In the genomic region with DNA sequence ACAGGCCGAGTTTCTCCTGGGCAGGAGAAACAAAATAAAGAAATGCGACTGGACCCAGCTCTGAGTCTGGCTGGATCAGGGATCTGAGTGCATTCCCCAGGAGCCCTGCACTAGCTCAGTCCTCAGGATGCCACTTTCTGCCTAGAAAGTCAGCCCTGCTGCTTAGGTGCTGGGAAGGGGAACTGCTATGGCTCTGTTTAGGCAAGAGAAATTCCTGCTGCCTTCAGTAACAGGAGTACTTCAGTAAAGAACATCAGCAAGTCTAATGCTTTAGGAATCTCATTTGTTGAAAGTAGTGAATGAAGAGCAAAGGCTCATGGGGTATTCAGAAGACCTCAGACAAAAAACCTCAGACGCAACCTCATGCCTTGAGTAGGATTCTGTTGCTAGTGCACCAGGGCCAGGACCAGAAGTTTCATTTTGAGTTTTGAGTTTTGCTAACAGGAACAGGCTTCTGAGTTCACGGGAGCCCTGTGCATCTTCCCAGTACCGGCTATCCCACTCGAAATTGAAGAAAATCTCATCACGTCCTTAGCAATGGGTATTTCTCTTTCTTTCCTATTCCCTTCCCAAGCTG, we compare ENCODE assay signal across 33 cellular contexts.
DNase-seq lines count a peak whose midpoint lies in the region; ATAC-seq, FAIRE-seq and TF ChIP-seq lines count a peak whose summit lies in the region.
"Had no signal": no experiment of that assay in that cellular context is flagged by ENCODE, and none has a peak within 500 bp of the region (broad histone marks: within the 10 kb centered on the region; RNA-seq: fewer than 3 reads in every experiment).

No MANE protein-coding gene starts in this region.

- H3K9me3 ChIP-seq in H9 (ENCODE audit: control insufficient read depth, low read depth, low read length): no peaks in the 10 kb centered on the region
- no peaks in the 10 kb centered on the region; the same call in 2 of the 3 replicates for H3K9me3 ChIP-seq in GM12878 (replicated peaks; ENCODE audit: control insufficient read depth, insufficient read depth, low read length)
- H3K9me3 ChIP-seq in parathyroid adenoma (ENCODE audit: control insufficient read depth, low read length): no peaks in the 10 kb centered on the region
- H3K9me3 ChIP-seq: colonic mucosa, HAP-1, SK-N-SH, testis had no signal

- no peak overlapping the region for H3K56ac ChIP-seq in H9 (ENCODE audit: insufficient read length, low read depth, low read length)

- no peak overlapping the region for H3K18ac ChIP-seq in H9 (ENCODE audit: insufficient read length, low read depth, low read length)

- H3K36me3 Mint-ChIP-seq in H9 (ENCODE audit: insufficient read depth in 1 of 3, low read depth in 3 of 3) (peaks cover 0 to 2% (median 0%) of the 10 kb centered on the region in 3 experiments; a peak in 1 of 7 replicates), T-cell (no peaks in the 10 kb centered on the region)
- H3K36me3 Mint-ChIP-seq: activated naive CD4-positive, alpha-beta T cell treated with anti-CD3 and anti-CD28 coated beads, Interleukin-2, amount 50 U/mL, for 72 hours; mesothelial cell of epicardium; naive thymus-derived CD4-positive, alpha-beta T cell; stimulated activated memory B cell treated with anti-CD40 and anti-IgM and Interleukin-4, amounts not matched to agents 10 μg/mL and 1 μg/mL and 100 μg/mL, for 72 hours had no signal

- H3K27me3 Mint-ChIP-seq in H9 (ENCODE audit: low read depth): no peaks in the 10 kb centered on the region
- H3K27me3 Mint-ChIP-seq in T-cell: peaks cover 0 to 2% of the 10 kb centered on the region in 2 donors
- H3K27me3 Mint-ChIP-seq: stimulated activated memory B cell treated with anti-CD40 and anti-IgM and Interleukin-4, amounts not matched to agents 10 μg/mL and 1 μg/mL and 100 μg/mL, for 72 hours had no signal

- no peak for TF ChIP-seq EP300 in GM12878 (IDR thresholded peaks at IDR 0.05; ENCODE audit: borderline replicate concordance in 1 of 2, control insufficient read depth in 1 of 2, low read depth in 2 of 2, low read length in 2 of 2)

- DNase-seq in AG08396 (ENCODE audit: low spot score): peak; percentile 37
- peak; percentile 5 for DNase-seq in H9
- no peak for DNase-seq in GM12878 (ENCODE audit: low read depth, low spot score)
- no peak for DNase-seq in T-cell
- no peak for DNase-seq in NCI-H774 (lab: John Stamatoyannopoulos, UW)
- no peak for DNase-seq in DMS53 (lab: John Stamatoyannopoulos, UW)
- DNase-seq: activated CD4-positive, alpha-beta memory T cell treated with anti-CD3 and anti-CD28 coated beads, Interleukin-2, amount 10 ng/mL, durations not matched to agents 7 days and 5 days; activated CD4-positive, CD25-positive, alpha-beta regulatory T cell treated with anti-CD3 and anti-CD28 coated beads, Interleukin-2, amount 50 U/mL, for 72 hours; activated effector memory CD4-positive, alpha-beta T cell treated with Interleukin-2 at 50 U/mL for 16 hours; activated T-cell treated with anti-CD3 and anti-CD28 coated beads for 4 hours; CD8-positive, alpha-beta memory T cell; colonic mucosa; DMS 273 treated with DMSO at 0.1 percent for 48 hours; glutamatergic neuron; left ventricle myocardium superior; naive thymus-derived CD4-positive, alpha-beta T cell; NCI-H1436; NCI-H2081; NCI-H524 treated with DMSO at 0.1 percent for 48 hours; occipital lobe; PC-9; SK-N-SH; stimulated activated CD4-positive, alpha-beta T cell treated with anti-CD3 and anti-CD28 coated beads, Interleukin-15, amount 100 ng/mL, for 24 hours; T-helper 17 cell; testis had no signal

- no peak overlapping the region for H4K91ac ChIP-seq in H9 (ENCODE audit: insufficient read length, low read depth, low read length)

- ATAC-seq in GM12878 (no peak), T-cell (replicated peaks in 1 of 4) (no peak)
- ATAC-seq: left ventricle myocardium superior; naive thymus-derived CD4-positive, alpha-beta T cell; T-helper 17 cell had no signal

- no CpG with 5 or more reads among the region's 7 CpGs for WGBS in H9 (ENCODE audit: extremely low coverage, insufficient read length, low lambda C conversion rate)
- 16% methylated on average over 7 of the region's 7 CpGs for WGBS in GM12878 (ENCODE audit: insufficient coverage, insufficient replicate concordance, low lambda C conversion rate, missing lambda C conversion rate)

- H3K4me3 Mint-ChIP-seq in H9 (no peak overlapping the region), T-cell (no peak overlapping the region)
- H3K4me3 Mint-ChIP-seq: activated CD4-positive, alpha-beta memory T cell treated with anti-CD3 and anti-CD28 coated beads, Interleukin-2, amount 10 ng/mL, durations not matched to agents 7 days and 5 days; CD8-positive, alpha-beta memory T cell; mesothelial cell of epicardium; naive thymus-derived CD4-positive, alpha-beta T cell; stimulated activated memory B cell treated with anti-CD40 and anti-IgM and Interleukin-4, amounts not matched to agents 10 μg/mL and 1 μg/mL and 100 μg/mL, for 72 hours; T-helper 17 cell had no signal

- H3K4me1 Mint-ChIP-seq in H9 (peaks cover 3 to 10% of the 10 kb centered on the region in 2 experiments; a peak in 3 of 4 replicates), T-cell (peaks cover 0 to 3% (median 0%) of the 10 kb centered on the region in 3 donors)
- H3K4me1 Mint-ChIP-seq: CD8-positive, alpha-beta memory T cell; mesothelial cell of epicardium; stimulated activated memory B cell treated with anti-CD40 and anti-IgM and Interleukin-4, amounts not matched to agents 10 μg/mL and 1 μg/mL and 100 μg/mL, for 72 hours had no signal

- no peak overlapping the region for H3T11ph ChIP-seq in H9 (ENCODE audit: low read length)

- H2BK12ac ChIP-seq in H9 (ENCODE audit: insufficient read length, low read depth, low read length): no peak overlapping the region

- H3K27me3 ChIP-seq in H9 (ENCODE audit: insufficient read depth, low read length) (no peaks in the 10 kb centered on the region), GM12878 (replicated peaks in 1 of 2; ENCODE audit: control insufficient read depth in 2 of 2, insufficient read depth in 2 of 2, low read length in 1 of 2) (0 out of 4 replicates have a peak, but pooled peaks cover 0 to 1% of the 10 kb centered on the region in 2 experiments), parathyroid adenoma (ENCODE audit: control insufficient read depth, insufficient read depth, low read length) (no peaks in the 10 kb centered on the region)
- H3K27me3 ChIP-seq: colonic mucosa, testis had no signal

- H4K8ac ChIP-seq in H9 (replicated peaks; ENCODE audit: insufficient read length, low read depth, low read length): no peak overlapping the region

- SMC1A ChIA-PET in GM12878 (lab: Charles Lee; ENCODE audit: uncharacterized antibody, unreplicated experiment): interaction anchor here (0.8 kb wide), 1 partner anchor 22 kb away, joined by 3 read pairs; no protein-coding TSS in a partner anchor

- H2BK20ac ChIP-seq in H9 (ENCODE audit: low read depth, low read length, poor library complexity, severe bottlenecking): no peak overlapping the region

- TF ChIP-seq POLR2A in GM12878 (IDR thresholded peaks at IDR 0.05; ENCODE audit: low read depth, low read length): no peak

- H3K4me1 ChIP-seq in H9 (ENCODE audit: insufficient read depth, low read length) (no peaks in the 10 kb centered on the region), GM12878 (ENCODE audit: control insufficient read depth, insufficient read depth, low read length) (peaks cover 18% of the 10 kb centered on the region; the same call in 1 of the 2 replicates), parathyroid adenoma (peaks cover 58% of the 10 kb centered on the region)
- H3K4me1 ChIP-seq: colonic mucosa, HAP-1, testis had no signal

- H2AK5ac ChIP-seq in H9 (ENCODE audit: insufficient read length, low read length): no peak overlapping the region

- no peaks in the 10 kb centered on the region for H3K36me3 ChIP-seq in GM12878 (ENCODE audit: control insufficient read depth in 2 of 2, insufficient read depth in 2 of 2, low read length in 1 of 2)
- no peaks in the 10 kb centered on the region for H3K36me3 ChIP-seq in parathyroid adenoma (ENCODE audit: control insufficient read depth, insufficient read depth, low read length)
- H3K36me3 ChIP-seq: colonic mucosa, HAP-1 had no signal

- H3K4me3 ChIP-seq in GM12878: no peak overlapping the region
- no peak overlapping the region for H3K4me3 ChIP-seq in parathyroid adenoma (ENCODE audit: low read depth, low read length)
- H3K4me3 ChIP-seq: colonic mucosa, HAP-1, PC-9, testis had no signal

- FAIRE-seq in GM12878 (lab: Jason Lieb, UNC): peak; percentile 35
- FAIRE-seq: bronchial epithelial cell, islet of Langerhans, TTC549 had no signal

- CTCF ChIA-PET in GM12878 (lab: Yijun Ruan, JAX) (interaction anchor here (1.4 kb wide), 1 partner anchor 13 kb away, joined by 3 read pairs; no protein-coding TSS in a partner anchor), T-cell (lab: Charles Lee) (no interaction called here)

- no peaks in the 10 kb centered on the region for H3K79me2 ChIP-seq in H9 (ENCODE audit: insufficient read depth, low read length)
- H3K79me2 ChIP-seq in GM12878 (ENCODE audit: control insufficient read depth, insufficient read depth, low read length): no peaks in the 10 kb centered on the region
- H3K79me2 ChIP-seq in parathyroid adenoma: no peaks in the 10 kb centered on the region

- no peak overlapping the region for H2BK15ac ChIP-seq in H9 (ENCODE audit: low read depth, low read length)

- H4K20me1 ChIP-seq in H9 (ENCODE audit: control insufficient read depth, insufficient read depth, insufficient read length) (no peaks in the 10 kb centered on the region), GM12878 (ENCODE audit: control insufficient read depth, insufficient read depth) (no peaks in the 10 kb centered on the region)

- H2BK5ac ChIP-seq in H9 (ENCODE audit: insufficient read length, low read length): no peak overlapping the region

- H4K5ac ChIP-seq in H9 (ENCODE audit: insufficient read length, low read depth, low read length): no peak overlapping the region

- H3K27ac ChIP-seq in H9 (ENCODE audit: insufficient read length, low read depth, low read length) (no peak overlapping the region), GM12878 (ENCODE audit: control insufficient read depth, insufficient read depth) (no peak overlapping the region), parathyroid adenoma (peak overlapping the region; percentile 71)
- H3K27ac ChIP-seq: colonic mucosa, PC-9, testis had no signal

- H3K23me2 ChIP-seq in H9 (ENCODE audit: insufficient read length, low read depth, low read length, poor library complexity, severe bottlenecking): no peaks in the 10 kb centered on the region

- no peak for TF ChIP-seq RAD21 in GM12878 (IDR thresholded peaks at IDR 0.05; ENCODE audit: insufficient read depth, low read depth, low read length)

- H3K14ac ChIP-seq in H9 (ENCODE audit: insufficient read depth, low read length): no peak overlapping the region

- H3K4me2 ChIP-seq in H9 (ENCODE audit: insufficient read depth, insufficient read length, low read length) (no peak overlapping the region), GM12878 (ENCODE audit: control insufficient read depth, insufficient read depth) (no peak overlapping the region), parathyroid adenoma (ENCODE audit: low read length) (no peak overlapping the region)
- H3K4me2 ChIP-seq: PC-9, SK-N-SH had no signal

- in situ Hi-C loops in GM12878 (cut with MboI): loop anchor here (25.0 kb wide), 1 partner anchor 621 kb away; a partner anchor contains a TSS

- RAD21 ChIA-PET in GM12878 (lab: Charles Lee; ENCODE audit: unreplicated experiment): no interaction called here

- no peak overlapping the region for H2AFZ ChIP-seq in H9 (ENCODE audit: low read length)
- H2AFZ ChIP-seq in GM12878 (ENCODE audit: control insufficient read depth, low read depth, low read length): no peak overlapping the region
- H2AFZ ChIP-seq in parathyroid adenoma: no peak overlapping the region
- H2AFZ ChIP-seq: PC-9 had no signal

- BruUV-seq in GM12878 (replicated peaks; lab: Mats Ljungman, UMichigan): no TSS peak

- H3K4ac ChIP-seq in H9 (ENCODE audit: low read depth, low read length): no peak overlapping the region

- no peak overlapping the region for H3K27ac Mint-ChIP-seq in H9
- no peak overlapping the region for H3K27ac Mint-ChIP-seq in T-cell
- H3K27ac Mint-ChIP-seq: activated CD4-positive, alpha-beta memory T cell treated with anti-CD3 and anti-CD28 coated beads, Interleukin-2, amount 10 ng/mL, durations not matched to agents 7 days and 5 days; activated naive CD4-positive, alpha-beta T cell treated with anti-CD3 and anti-CD28 coated beads, Interleukin-2, amount 50 U/mL, for 72 hours; CD8-positive, alpha-beta memory T cell; mesothelial cell of epicardium; naive thymus-derived CD4-positive, alpha-beta T cell; stimulated activated memory B cell treated with anti-CD40 and anti-IgM and Interleukin-4, amounts not matched to agents 10 μg/mL and 1 μg/mL and 100 μg/mL, for 72 hours had no signal

- H2BK120ac ChIP-seq in H9 (ENCODE audit: low read depth, low read length, poor library complexity, severe bottlenecking): no peak overlapping the region

- intact Hi-C loops in GM12878 (cut with micrococcal nuclease; ENCODE audit: unreplicated experiment): no loop called here

- H3K23ac ChIP-seq in H9 (ENCODE audit: insufficient read length, low read depth, low read length): no peak overlapping the region

- H3K79me1 ChIP-seq in H9 (ENCODE audit: insufficient read depth, low read depth, low read length, poor library complexity, severe bottlenecking): no peaks in the 10 kb centered on the region

- TF ChIP-seq CTCF in H9 (conservative IDR thresholded peaks at IDR 0.05) (no peak), GM12878 (IDR thresholded peaks at IDR 0.05 in 2 of 3, conservative IDR thresholded peaks at IDR 0.05 in 1 of 3; ENCODE audit: control insufficient read depth in 2 of 3, extremely low read depth in 1 of 3, insufficient read depth in 1 of 3, low read depth in 3 of 3, low read length in 3 of 3) (no peak), parathyroid adenoma (IDR thresholded peaks at IDR 0.05) (no peak)

- H3K9me3 Mint-ChIP-seq in H9 (no peaks in the 10 kb centered on the region), T-cell (no peaks in the 10 kb centered on the region)
- H3K9me3 Mint-ChIP-seq: activated CD4-positive, alpha-beta memory T cell treated with anti-CD3 and anti-CD28 coated beads, Interleukin-2, amount 10 ng/mL, durations not matched to agents 7 days and 5 days; activated naive CD4-positive, alpha-beta T cell treated with anti-CD3 and anti-CD28 coated beads, Interleukin-2, amount 50 U/mL, for 72 hours; CD8-positive, alpha-beta memory T cell; mesothelial cell of epicardium; naive thymus-derived CD4-positive, alpha-beta T cell; stimulated activated memory B cell treated with anti-CD40 and anti-IgM and Interleukin-4, amounts not matched to agents 10 μg/mL and 1 μg/mL and 100 μg/mL, for 72 hours had no signal

- POLR2A ChIA-PET in GM12878 (lab: Charles Lee) (no interaction called here), T-cell (lab: Charles Lee) (no interaction called here)

- no peak overlapping the region for H3K9ac ChIP-seq in H9 (ENCODE audit: extremely low read depth, insufficient read length, low read length)
- no peak overlapping the region for H3K9ac ChIP-seq in GM12878 (ENCODE audit: control insufficient read depth, insufficient read depth, low read length)
- no peak overlapping the region for H3K9ac ChIP-seq in parathyroid adenoma
- H3K9ac ChIP-seq: SK-N-SH had no signal

Comparison
In these comparisons a context has a peak if more than half of its experiments do, and no peak if none do; other contexts are left out.
1. DNase-seq: peak in AG08396 (single experiment) and H9 (single experiment); none in GM12878 (single experiment), T-cell (0 of 34), NCI-H774 (single experiment) and DMS53 (single experiment).